Comparison of ENCODE assay signal across 7 cellular contexts in genomic region chr5:1573728-1574329, GRCh38. TPM values are rescaled to one million over a fixed set of nuclear protein-coding genes. Genes with fewer than 3 reads are reported as not detected.
DNase-seq lines count a peak whose midpoint lies in the region; ATAC-seq and TF ChIP-seq lines count a peak whose summit lies in the region.
"Not testable (repeated sequence)": the region's sequence is repeated elsewhere in the genome, so short reads cannot be mapped to it uniquely, and the experiment has no call there.

No MANE protein-coding gene starts in this region.

- H3K4me2 ChIP-seq in GM23338; neuronal stem cell (ENCODE audit: insufficient read depth, low read length, poor library complexity, severe bottlenecking): not testable (repeated sequence)

- not testable (repeated sequence) for H3K79me2 ChIP-seq in GM23338 (replicated peaks; ENCODE audit: insufficient read depth)

- not testable (repeated sequence) for H2AFZ ChIP-seq in GM23338; neuronal stem cell (ENCODE audit: low read length)

- not testable (repeated sequence) for H2BK120ac ChIP-seq in neuronal stem cell (ENCODE audit: low read depth, low read length)

- not testable (repeated sequence) for H3K36me3 ChIP-seq in GM23338 (ENCODE audit: insufficient read depth); Peyer's patch; duodenal mucosa (ENCODE audit: control insufficient read depth in 1 of 2, insufficient read depth in 2 of 2, low read length in 2 of 2); transverse colon
- peaks cover 13 to 21% of the 10 kb centered on the region in 2 donors for H3K36me3 ChIP-seq in neuronal stem cell (replicated peaks in 1 of 2; ENCODE audit: control insufficient read depth in 2 of 2, insufficient read depth in 2 of 2, low read length in 2 of 2)

- not testable (repeated sequence) for ATAC-seq in GM23338
- ATAC-seq in left colon: peak; percentile 73

- H3K23ac ChIP-seq in neuronal stem cell (ENCODE audit: low read depth, low read length, poor library complexity): not testable (repeated sequence)

- not testable (repeated sequence) for H3K4ac ChIP-seq in neuronal stem cell (ENCODE audit: low read length)

- not testable (repeated sequence) for TF ChIP-seq POLR2A in Peyer's patch (IDR thresholded peaks at IDR 0.05); transverse colon (IDR thresholded peaks at IDR 0.05)

- H3K79me1 ChIP-seq in neuronal stem cell (ENCODE audit: low read depth, low read length): not testable (repeated sequence)

- in situ Hi-C loops in transverse colon (cut with MboI; ENCODE audit: low pct_ligation_motif_present in 1 of 4, low pct_unique_long_range_greater_than_20kb in 1 of 4, low sequenced_read_pairs in 3 of 4): not testable (repeated sequence)

- not testable (repeated sequence) for H4K8ac ChIP-seq in neuronal stem cell (ENCODE audit: low read depth, low read length)

- H3K9me3 ChIP-seq in Peyer's patch; duodenal mucosa (ENCODE audit: control insufficient read depth in 1 of 2, low read length in 2 of 2); neuronal stem cell (replicated peaks in 1 of 2; ENCODE audit: control insufficient read depth in 2 of 2, insufficient read depth in 1 of 2, low read depth in 1 of 2, low read length in 2 of 2); transverse colon: not testable (repeated sequence)

- H3K9ac ChIP-seq in duodenal mucosa (ENCODE audit: low read depth in 1 of 2, low read length in 2 of 2); neuronal stem cell (ENCODE audit: low read depth, low read length, poor library complexity): not testable (repeated sequence)

- H3K14ac ChIP-seq in neuronal stem cell (ENCODE audit: low read length): not testable (repeated sequence)

- DNase-seq in 8988T (peak; percentile 11), Peyer's patch (peak in 1 of 3 donors; percentile 45)
- DNase-seq in GM23338 (ENCODE audit: low spot score); left colon; neuronal stem cell (ENCODE audit: low spot score); transverse colon: not testable (repeated sequence)

- intact Hi-C loops in left colon (cut with DNase I, micrococcal nuclease); transverse colon (cut with DNase I; ENCODE audit: low total_unique reads): not testable (repeated sequence)

- H3K4me3 ChIP-seq in GM23338, Peyer's patch, transverse colon: not testable (repeated sequence)
- H3K4me3 ChIP-seq in duodenal mucosa (ENCODE audit: low read depth in 1 of 2, low read length in 2 of 2) (peak overlapping the region in 1 of 2 donors; percentile 32), neuronal stem cell (ENCODE audit: low read length in 2 of 2) (peak overlapping the region in 1 of 2 donors; percentile 54)

- H2BK12ac ChIP-seq in neuronal stem cell (ENCODE audit: low read length): not testable (repeated sequence)

- TF ChIP-seq CTCF in GM23338 (conservative IDR thresholded peaks at IDR 0.05; ENCODE audit: low read depth in 2 of 2); Peyer's patch (IDR thresholded peaks at IDR 0.05); transverse colon (IDR thresholded peaks at IDR 0.05): not testable (repeated sequence)

- no CpG with 5 or more reads among the region's 14 CpGs for WGBS in neuronal stem cell (ENCODE audit: extremely low coverage in 2 of 2, insufficient read length in 2 of 2, insufficient replicate concordance in 1 of 2), 2 donors
- WGBS in transverse colon (ENCODE audit: low coverage in 1 of 2), 2 donors: 76 to 84% methylated on average over 3 to 13 of the region's 14 CpGs

- TF ChIP-seq EP300 in transverse colon (IDR thresholded peaks at IDR 0.05; ENCODE audit: low read depth): not testable (repeated sequence)

- not testable (repeated sequence) for H4K91ac ChIP-seq in neuronal stem cell (ENCODE audit: low read depth, low read length, poor library complexity)

- peak overlapping the region; percentile 17; the same call in 1 of the 2 replicates for H3K27ac Mint-ChIP-seq in GM23338

- H3K9me3 Mint-ChIP-seq in GM23338: peaks cover 34% of the 10 kb centered on the region

- H3K27me3 Mint-ChIP-seq in GM23338 (ENCODE audit: insufficient read depth, low read depth, poor library complexity): not testable (repeated sequence)

- H3K27me3 ChIP-seq in GM23338 (ENCODE audit: insufficient read depth); Peyer's patch; duodenal mucosa (ENCODE audit: control insufficient read depth in 1 of 2, insufficient read depth in 2 of 2, low read length in 2 of 2); neuronal stem cell (ENCODE audit: control insufficient read depth in 3 of 3, insufficient read depth in 3 of 3, low read depth in 1 of 3, low read length in 3 of 3); transverse colon: not testable (repeated sequence)

- not testable (repeated sequence) for H3F3A ChIP-seq in GM23338 (replicated peaks; ENCODE audit: low read depth)

- not testable (repeated sequence) for H4K20me1 ChIP-seq in GM23338 (replicated peaks; ENCODE audit: insufficient read depth)

- H2BK5ac ChIP-seq in neuronal stem cell (ENCODE audit: low read length): not testable (repeated sequence)

- H3K9me2 ChIP-seq in GM23338 (ENCODE audit: insufficient read depth): not testable (repeated sequence)

- H3K27ac ChIP-seq in GM23338 (ENCODE audit: low read depth); neuronal stem cell (replicated peaks; ENCODE audit: low read length): not testable (repeated sequence)
- H3K27ac ChIP-seq in Peyer's patch (peak overlapping the region in 3 of 4 donors; percentile 53 to 84 (median 73)), duodenal mucosa (ENCODE audit: low read depth, low read length) (peak overlapping the region; percentile 44), transverse colon (peak overlapping the region in 3 of 4 donors; percentile 10 to 65 (median 52))

- not testable (repeated sequence) for H3K4me1 ChIP-seq in GM23338 (ENCODE audit: insufficient read depth); Peyer's patch; neuronal stem cell (ENCODE audit: control insufficient read depth in 2 of 2, insufficient read depth in 1 of 2, low read depth in 1 of 2, low read length in 2 of 2); transverse colon
- H3K4me1 ChIP-seq in duodenal mucosa (ENCODE audit: control insufficient read depth in 1 of 2, insufficient read depth in 2 of 2, low read length in 2 of 2): peaks cover 4 to 15% of the 10 kb centered on the region in 2 donors

- peaks cover 51% of the 10 kb centered on the region for H3K36me3 Mint-ChIP-seq in GM23338 (ENCODE audit: low read depth)

- H2AK5ac ChIP-seq in neuronal stem cell (ENCODE audit: low read depth, low read length): not testable (repeated sequence)

- H3K18ac ChIP-seq in neuronal stem cell (ENCODE audit: low read length): peak overlapping the region; percentile 11

- H3K4me1 Mint-ChIP-seq in GM23338: not testable (repeated sequence)

- not testable (repeated sequence) for H2BK15ac ChIP-seq in neuronal stem cell (ENCODE audit: low read length)

- not testable (repeated sequence) for H3K4me3 Mint-ChIP-seq in GM23338

RNA-seq across cellular contexts. Expression of gene LPCAT1, which starts 50.1 kb away (rescaled TPM):
- 255 and 263 TPM in 2 replicates for total RNA-seq in GM23338 (2014; rRNA removed; shearing (Covaris generic))
- polyA plus RNA-seq in GM23338 (2016; fragmentation: Nextera tagmentation; extraction: Ambion mirVana): 75.0 and 78.0 TPM in 2 replicates
- 10 to 100 TPM in 3 of 4 donors, 1 to 10 TPM in 1; 8.8 to 59.4 (median 28.5) TPM for total RNA-seq in Peyer's patch
- total RNA-seq in left colon: 10 to 100 TPM; 13.8 to 16.7 TPM
- polyA plus RNA-seq in neuronal stem cell (2013, experiment 1 of 2): 92.2 TPM
- polyA plus RNA-seq in neuronal stem cell (2013, experiment 2 of 2): 93.4 TPM
- total RNA-seq in transverse colon: 10 to 100 TPM in 3 of 4 donors, 1 to 10 TPM in 1; 10.0 to 50.5 (median 21.0) TPM
